13 cellular contexts compared by ENCODE assay signal in the genomic region with DNA sequence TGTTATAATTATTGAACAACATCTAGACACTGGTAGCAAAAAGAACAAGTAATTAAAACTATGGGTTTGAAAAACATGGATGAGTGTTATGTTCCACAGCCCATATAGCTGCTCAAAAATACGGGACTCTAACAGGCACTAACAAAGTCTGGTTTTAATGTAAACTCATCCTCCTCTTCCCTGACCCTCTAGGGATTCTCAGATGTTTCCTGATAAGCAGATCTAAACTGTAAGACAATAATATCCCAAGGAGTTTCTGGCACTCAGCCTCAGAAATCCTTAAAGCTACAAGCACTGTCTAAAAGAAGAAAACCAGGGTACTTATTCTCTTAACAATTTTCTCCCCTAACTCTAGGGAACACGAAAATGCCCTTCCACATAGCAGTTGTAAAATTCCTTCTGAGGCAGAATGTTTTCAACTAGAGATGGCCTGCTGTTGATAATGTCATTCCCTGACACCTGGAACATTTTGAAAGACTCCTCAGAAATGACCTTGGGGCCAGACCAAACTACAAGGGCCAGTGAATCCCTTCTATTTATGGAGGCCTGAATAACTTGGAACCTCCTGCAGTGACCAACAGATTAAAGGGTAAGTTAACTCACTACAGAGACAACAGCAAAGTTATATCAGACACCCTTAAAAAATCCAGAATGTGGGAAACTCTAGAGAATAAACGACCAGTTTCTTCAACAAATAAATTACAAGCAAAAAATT. TPM values are rescaled to one million over a fixed set of nuclear protein-coding genes. Genes with fewer than 3 reads are reported as not detected.
A peak's percentile ranks its signal among the peaks of the same experiment; 100 is the strongest.
DNase-seq lines count a peak whose midpoint lies in the region; TF ChIP-seq lines count a peak whose summit lies in the region.
"Had no signal": no experiment of that assay in that cellular context is flagged by ENCODE, and none has a peak within 500 bp of the region (broad histone marks: within the 10 kb centered on the region; RNA-seq: fewer than 3 reads in every experiment).

No MANE protein-coding gene starts in this region.

- peaks cover 25% of the 10 kb centered on the region for H3K4me1 Mint-ChIP-seq in endodermal cell
- peaks cover 46% of the 10 kb centered on the region for H3K4me1 Mint-ChIP-seq in nephron progenitor cell

- 73 to 82% methylated on average over 3 of the region's 3 CpGs for WGBS in endodermal cell (ENCODE audit: insufficient coverage in 1 of 2, insufficient read length in 1 of 2), 2 experiments

- TF ChIP-seq CTCF in A673 (conservative IDR thresholded peaks at IDR 0.05; ENCODE audit: low read depth, low read length) (no peak), endodermal cell (conservative IDR thresholded peaks at IDR 0.05) (no peak), nephron progenitor cell (IDR thresholded peaks at IDR 0.05) (no peak)

- H3K27ac ChIP-seq in A673 (ENCODE audit: low read depth, low read length, poor library complexity, severe bottlenecking) (peak overlapping the region; percentile 64), endodermal cell (ENCODE audit: low read depth, low read length) (no peak overlapping the region)

- peak; percentile 93 for DNase-seq in A673 (ENCODE audit: low spot score)
- DNase-seq in NCI-H82 treated with DMSO at 0.1 percent for 48 hours (lab: John Stamatoyannopoulos, UW; ENCODE audit: unreplicated experiment): peak; percentile 37
- no peak for DNase-seq in endodermal cell
- DNase-seq in nephron progenitor cell: no peak
- no peak for DNase-seq in NCI-H510A treated with DMSO at 0.1 percent for 48 hours (lab: John Stamatoyannopoulos, UW)
- no peak for DNase-seq in NOMO-1 (lab: John Stamatoyannopoulos, UW; ENCODE audit: unreplicated experiment in 2 of 2)
- DNase-seq in activated CD4-positive, alpha-beta T cell treated with anti-CD3 and anti-CD28 coated beads for 48 hours: no peak
- no peak for DNase-seq in hypothalamus (lab: John Stamatoyannopoulos, UW)
- DNase-seq: activated T-cell treated with anti-CD3 and anti-CD28 coated beads, Interleukin-2, amount 50 U/mL, for 24 hours; BE2C; hippocampal formation; NCI-H748 treated with DMSO at 0.1 percent for 48 hours; stimulated activated CD4-positive, alpha-beta T cell treated with anti-CD3 and anti-CD28 coated beads, Interleukin-4, amount 100 ng/mL, for 1 hour had no signal

- CTCF ChIA-PET in A673 (lab: Charles Lee): interaction anchor here (0.6 to 1.3 kb wide), 4 partner anchors 12 to 118 kb away, joined by 3 to 14 read pairs (median 6); a partner anchor contains a TSS

- H3K9ac ChIP-seq in endodermal cell (ENCODE audit: extremely low read depth, low read length, poor library complexity, severe bottlenecking): no peak overlapping the region

- POLR2A ChIA-PET in A673 (lab: Charles Lee; ENCODE audit: low non-redundant PET): no interaction called here

- H3K4me1 ChIP-seq in A673 (ENCODE audit: insufficient read depth, low read length, poor library complexity, severe bottlenecking) (peaks cover 54% of the 10 kb centered on the region), endodermal cell (ENCODE audit: control insufficient read depth, insufficient read depth, low read length) (peaks cover 9% of the 10 kb centered on the region)
- H3K4me1 ChIP-seq: BE2C had no signal

- H3K27ac Mint-ChIP-seq in endodermal cell (no peak overlapping the region), nephron progenitor cell (peak overlapping the region; percentile 67)
- H3K27ac Mint-ChIP-seq: activated T-cell treated with anti-CD3 and anti-CD28 coated beads, Interleukin-2, amount 50 U/mL, for 24 hours had no signal

- H3K36me3 ChIP-seq in A673 (ENCODE audit: insufficient read depth, low read length, poor library complexity, severe bottlenecking) (no peaks in the 10 kb centered on the region), endodermal cell (ENCODE audit: control insufficient read depth, insufficient read depth, low read length) (peaks cover 34% of the 10 kb centered on the region)
- H3K36me3 ChIP-seq: BE2C had no signal

- H3K4me3 Mint-ChIP-seq in endodermal cell: no peak overlapping the region
- H3K4me3 Mint-ChIP-seq in nephron progenitor cell: no peak overlapping the region
- H3K4me3 Mint-ChIP-seq: activated T-cell treated with anti-CD3 and anti-CD28 coated beads, Interleukin-2, amount 50 U/mL, for 24 hours had no signal

- no peaks in the 10 kb centered on the region for H3K9me3 ChIP-seq in A673 (ENCODE audit: low read depth, low read length, poor library complexity, severe bottlenecking)
- H3K9me3 ChIP-seq in endodermal cell (ENCODE audit: control insufficient read depth, low read length): no peaks in the 10 kb centered on the region
- H3K9me3 ChIP-seq: BE2C had no signal

- H3K27me3 ChIP-seq in A673 (replicated peaks; ENCODE audit: insufficient read depth, low read depth, low read length, poor library complexity) (no peaks in the 10 kb centered on the region), endodermal cell (ENCODE audit: control insufficient read depth, insufficient read depth, low read length, poor library complexity, severe bottlenecking) (no peaks in the 10 kb centered on the region)
- H3K27me3 ChIP-seq: BE2C had no signal

- H3K36me3 Mint-ChIP-seq in endodermal cell (ENCODE audit: low read depth): peaks cover 34% of the 10 kb centered on the region
- H3K36me3 Mint-ChIP-seq in nephron progenitor cell (ENCODE audit: low read depth): peaks cover 11% of the 10 kb centered on the region

- H3K4me3 ChIP-seq in A673 (ENCODE audit: low read depth, low read length, poor library complexity, severe bottlenecking) (peak overlapping the region; percentile 24), endodermal cell (ENCODE audit: low read length) (peak overlapping the region; percentile 12)

- intact Hi-C loops in A673 (cut with micrococcal nuclease; ENCODE audit: unreplicated experiment): no loop called here

- no TSS peak for BruUV-seq in A673 (replicated peaks; lab: Mats Ljungman, UMichigan)

- H3K9me3 Mint-ChIP-seq in endodermal cell: no peaks in the 10 kb centered on the region
- no peaks in the 10 kb centered on the region for H3K9me3 Mint-ChIP-seq in nephron progenitor cell
- H3K9me3 Mint-ChIP-seq: activated T-cell treated with anti-CD3 and anti-CD28 coated beads, Interleukin-2, amount 50 U/mL, for 24 hours had no signal

- H3K27me3 Mint-ChIP-seq in endodermal cell (ENCODE audit: insufficient read depth): no peaks in the 10 kb centered on the region
- no peaks in the 10 kb centered on the region for H3K27me3 Mint-ChIP-seq in nephron progenitor cell (ENCODE audit: low read depth, poor library complexity)
- H3K27me3 Mint-ChIP-seq: activated T-cell treated with anti-CD3 and anti-CD28 coated beads, Interleukin-2, amount 50 U/mL, for 24 hours had no signal

RNA-seq across cellular contexts. Expression of a gene that starts 12.7 kb away (rescaled TPM):
- 23.6 and 28.0 TPM in 2 replicates for total RNA-seq in A673 (2021)
- 10 to 100 TPM; 45.4 to 85.4 TPM for total RNA-seq in endodermal cell
- polyA plus RNA-seq in endodermal cell (2013, experiment 1 of 2): 18.8 TPM
- polyA plus RNA-seq in endodermal cell (2013, experiment 2 of 2): 17.5 TPM

Comparison
In these comparisons a context has a peak if more than half of its experiments do, and no peak if none do; other contexts are left out.
1. DNase-seq: peak in A673 (single experiment) and NCI-H82 treated with DMSO at 0.1 percent for 48 hours (single experiment); none in endodermal cell (single experiment), nephron progenitor cell (single experiment), NCI-H510A treated with DMSO at 0.1 percent for 48 hours (single experiment), NOMO-1 (0 of 2), activated CD4-positive, alpha-beta T cell treated with anti-CD3 and anti-CD28 coated beads for 48 hours (single experiment) and hypothalamus (0 of 51).